Comparison of ENCODE assay signal across 9 cellular contexts in genomic region chr1:221887091-221887746, GRCh38.
A peak's percentile ranks its signal among the peaks of the same experiment; 100 is the strongest.
DNase-seq lines count a peak whose midpoint lies in the region; ATAC-seq, FAIRE-seq and TF ChIP-seq lines count a peak whose summit lies in the region.
"Had no signal": no experiment of that assay in that cellular context is flagged by ENCODE, and none has a peak within 500 bp of the region (broad histone marks: within the 10 kb centered on the region; RNA-seq: fewer than 3 reads in every experiment).

No MANE protein-coding gene starts in this region.

- CTCF ChIA-PET in activated CD8-positive, alpha-beta memory T cell treated with anti-CD3 and anti-CD28 coated beads, Interleukin-2, amount 10 ng/mL, durations not matched to agents 7 days and 5 days (lab: Charles Lee): no interaction called here

- H3K9me3 Mint-ChIP-seq in activated CD8-positive, alpha-beta memory T cell treated with anti-CD3 and anti-CD28 coated beads, Interleukin-2, amount 10 ng/mL, durations not matched to agents 7 days and 5 days (ENCODE audit: low read depth): no peaks in the 10 kb centered on the region
- H3K9me3 Mint-ChIP-seq: CD4-positive, CD25-positive, alpha-beta regulatory T cell had no signal

- no peak overlapping the region for H3K9ac ChIP-seq in keratinocyte (ENCODE audit: control insufficient read depth, extremely low read depth, insufficient read depth, low read length)

- no peaks in the 10 kb centered on the region for H3K9me3 ChIP-seq in keratinocyte (ENCODE audit: control insufficient read depth, low read depth, low read length)
- no peaks in the 10 kb centered on the region for H3K9me3 ChIP-seq in upper lobe of left lung

- H3K4me3 ChIP-seq in keratinocyte (ENCODE audit: control insufficient read depth in 2 of 3, extremely low read depth in 1 of 3, insufficient read depth in 2 of 3, low read depth in 1 of 3, low read length in 3 of 3): no peak overlapping the region
- H3K4me3 ChIP-seq in upper lobe of left lung: no peak overlapping the region

- H3K36me3 Mint-ChIP-seq in activated CD8-positive, alpha-beta memory T cell treated with anti-CD3 and anti-CD28 coated beads, Interleukin-2, amount 10 ng/mL, durations not matched to agents 7 days and 5 days: no peaks in the 10 kb centered on the region
- H3K36me3 Mint-ChIP-seq: CD4-positive, CD25-positive, alpha-beta regulatory T cell had no signal

- peak overlapping the region; percentile 41 for H3K4me2 ChIP-seq in keratinocyte (ENCODE audit: control insufficient read depth, extremely low read depth, insufficient read depth, low read depth, low read length)

- H3K27ac Mint-ChIP-seq in activated CD8-positive, alpha-beta memory T cell treated with anti-CD3 and anti-CD28 coated beads, Interleukin-2, amount 10 ng/mL, durations not matched to agents 7 days and 5 days: no peak overlapping the region
- H3K27ac Mint-ChIP-seq: CD4-positive, CD25-positive, alpha-beta regulatory T cell had no signal

- no peak for TF ChIP-seq POLR2A in upper lobe of left lung (IDR thresholded peaks at IDR 0.05)

- peaks cover 14% of the 10 kb centered on the region for H3K27me3 Mint-ChIP-seq in activated CD8-positive, alpha-beta memory T cell treated with anti-CD3 and anti-CD28 coated beads, Interleukin-2, amount 10 ng/mL, durations not matched to agents 7 days and 5 days

- peak overlapping the region; percentile 29 for H3K27ac ChIP-seq in keratinocyte (ENCODE audit: control insufficient read depth, insufficient read depth, low read length)
- no peak overlapping the region for H3K27ac ChIP-seq in upper lobe of left lung

- H4K20me1 ChIP-seq in keratinocyte (ENCODE audit: control insufficient read depth, extremely low read depth, insufficient read depth, low read length): no peaks in the 10 kb centered on the region

- no peak overlapping the region for H3K4me3 Mint-ChIP-seq in activated CD8-positive, alpha-beta memory T cell treated with anti-CD3 and anti-CD28 coated beads, Interleukin-2, amount 10 ng/mL, durations not matched to agents 7 days and 5 days
- H3K4me3 Mint-ChIP-seq: CD4-positive, CD25-positive, alpha-beta regulatory T cell had no signal

- peak; percentile 68 for FAIRE-seq in keratinocyte (lab: Jason Lieb, UNC)

- no peak for TF ChIP-seq EP300 in upper lobe of left lung (IDR thresholded peaks at IDR 0.05)

- dilution Hi-C loops in keratinocyte (cut with MboI; ENCODE audit: extremely low pct_ligation_motif_present, low sequenced_read_pairs): no loop called here

- H3K4me1 ChIP-seq in keratinocyte (ENCODE audit: control insufficient read depth, extremely low read depth, insufficient read depth, low read length): peaks cover 29% of the 10 kb centered on the region
- peaks cover 0 to 3% (median 0%) of the 10 kb centered on the region in 4 donors for H3K4me1 ChIP-seq in upper lobe of left lung

- no peak for TF ChIP-seq CTCF in keratinocyte (optimal IDR thresholded peaks at IDR 0.05 in 1 of 3, IDR thresholded peaks at IDR 0.05 in 1 of 3, conservative IDR thresholded peaks at IDR 0.05 in 1 of 3; ENCODE audit: extremely low read depth in 1 of 3, insufficient read depth in 2 of 3, low read length in 3 of 3)
- TF ChIP-seq CTCF in upper lobe of left lung (IDR thresholded peaks at IDR 0.05): no peak

- DNase-seq in NCI-H2196 (lab: John Stamatoyannopoulos, UW; ENCODE audit: unreplicated experiment) (peak; percentile 4), NCI-H2196 treated with DMSO at 0.1 percent for 48 hours (lab: John Stamatoyannopoulos, UW; ENCODE audit: unreplicated experiment) (no peak), amniotic epithelial cell (ENCODE audit: low read depth) (peak; percentile 79), keratinocyte (ENCODE audit: low read depth, low spot score) (peak; percentile 80), upper lobe of left lung (peak in 1 of 2 donors; percentile 68)
- DNase-seq in activated CD8-positive, alpha-beta memory T cell treated with anti-CD3 and anti-CD28 coated beads, Interleukin-2, amount 10 ng/mL, durations not matched to agents 7 days and 5 days: no peak
- DNase-seq: CD4-positive, CD25-positive, alpha-beta regulatory T cell had no signal

- H3K4me1 Mint-ChIP-seq in activated CD8-positive, alpha-beta memory T cell treated with anti-CD3 and anti-CD28 coated beads, Interleukin-2, amount 10 ng/mL, durations not matched to agents 7 days and 5 days: peaks cover 3% of the 10 kb centered on the region
- H3K4me1 Mint-ChIP-seq: CD4-positive, CD25-positive, alpha-beta regulatory T cell had no signal

- 59 to 70% methylated on average over 8 of the region's 8 CpGs for WGBS in upper lobe of left lung, 2 donors

- H3K9me1 ChIP-seq in keratinocyte (ENCODE audit: control insufficient read depth, extremely low read depth, insufficient read depth, low read length): no peaks in the 10 kb centered on the region

- no peaks in the 10 kb centered on the region for H3K27me3 ChIP-seq in keratinocyte (ENCODE audit: control insufficient read depth, extremely low read depth, insufficient read depth, low read length)
- no peaks in the 10 kb centered on the region for H3K27me3 ChIP-seq in upper lobe of left lung

- H3K36me3 ChIP-seq in keratinocyte (ENCODE audit: control insufficient read depth in 2 of 2, extremely low read depth in 1 of 2, insufficient read depth in 2 of 2, low read length in 2 of 2) (no peaks in the 10 kb centered on the region), upper lobe of left lung (no peaks in the 10 kb centered on the region)

- ATAC-seq in upper lobe of left lung (ENCODE audit: low FRiP score in 2 of 2): peak; percentile 85 to 88
- ATAC-seq in GM21515 (IDR thresholded peaks at IDR 0.05; ENCODE audit: unreplicated experiment): no peak
- no peak for ATAC-seq in HG03045 (IDR thresholded peaks at IDR 0.05; ENCODE audit: unreplicated experiment)
- ATAC-seq in activated CD8-positive, alpha-beta memory T cell treated with anti-CD3 and anti-CD28 coated beads, Interleukin-2, amount 10 ng/mL, durations not matched to agents 7 days and 5 days: no peak

- peak overlapping the region; percentile 34 for H2AFZ ChIP-seq in keratinocyte (ENCODE audit: control insufficient read depth, low read length)

- no peaks in the 10 kb centered on the region for H3K79me2 ChIP-seq in keratinocyte (ENCODE audit: control insufficient read depth, insufficient read depth, low read length)

Comparison
In these comparisons a context has a peak if more than half of its experiments do, and no peak if none do; other contexts are left out.
1. DNase-seq: peak in NCI-H2196 (single experiment), amniotic epithelial cell (single experiment) and keratinocyte (single experiment); none in NCI-H2196 treated with DMSO at 0.1 percent for 48 hours (single experiment) and activated CD8-positive, alpha-beta memory T cell treated with anti-CD3 and anti-CD28 coated beads, Interleukin-2, amount 10 ng/mL, durations not matched to agents 7 days and 5 days (single experiment).
2. ATAC-seq: peak in upper lobe of left lung (2 of 2); none in GM21515 (single experiment), HG03045 (single experiment) and activated CD8-positive, alpha-beta memory T cell treated with anti-CD3 and anti-CD28 coated beads, Interleukin-2, amount 10 ng/mL, durations not matched to agents 7 days and 5 days (single experiment).